In genomic region chr10:71239946-71240795, GRCh38 we compare ENCODE assay signal across 15 cellular contexts. TPM values are rescaled to one million over a fixed set of nuclear protein-coding genes. Genes with fewer than 3 reads are reported as not detected.
DNase-seq lines count a peak whose midpoint lies in the region; ATAC-seq and TF ChIP-seq lines count a peak whose summit lies in the region.
"Had no signal": no experiment of that assay in that cellular context is flagged by ENCODE, and none has a peak within 500 bp of the region (broad histone marks: within the 10 kb centered on the region; RNA-seq: fewer than 3 reads in every experiment).

No MANE protein-coding gene starts in this region.

- no peaks in the 10 kb centered on the region for H3K9me3 Mint-ChIP-seq in brain
- H3K9me3 Mint-ChIP-seq: CD4-positive, alpha-beta memory T cell had no signal

- no peaks in the 10 kb centered on the region for H3K79me2 ChIP-seq in OCI-LY7 (ENCODE audit: insufficient read depth, low read depth, low read length)

- H3K4me1 ChIP-seq in OCI-LY7 (ENCODE audit: insufficient read depth, low read length, poor library complexity, severe bottlenecking) (peaks cover 3% of the 10 kb centered on the region), left lung (peaks cover 40 to 60% of the 10 kb centered on the region in 2 donors)

- no TSS peak for BruUV-seq in OCI-LY7 (replicated peaks; lab: Mats Ljungman, UMichigan)

- H2AFZ ChIP-seq in OCI-LY7 (ENCODE audit: low read length) = no peak overlapping the region

- CTCF ChIA-PET in OCI-LY7 (lab: Charles Lee; ENCODE audit: unreplicated experiment) = no interaction called here

- H3K27ac Mint-ChIP-seq in brain = peak overlapping the region in 4 of 5 experiments; percentile 77 to 94 (median 92)
- H3K27ac Mint-ChIP-seq: CD4-positive, alpha-beta memory T cell had no signal

- no peak for ATAC-seq in left lung
- ATAC-seq in GM19324 (IDR thresholded peaks at IDR 0.05; ENCODE audit: low FRiP score, unreplicated experiment) = no peak

- POLR2A ChIA-PET in OCI-LY7 (lab: Charles Lee) = no interaction called here

- H4K20me1 ChIP-seq in OCI-LY7 (ENCODE audit: insufficient read depth, low read length) = no peaks in the 10 kb centered on the region

- peak; percentile 6 for DNase-seq in OCI-LY7 (ENCODE audit: low spot score)
- DNase-seq in left lung = no peak
- peak in 5 of 49 donors; percentile 17 to 80 (median 42) for DNase-seq in substantia nigra (lab: John Stamatoyannopoulos, UW)
- no peak for DNase-seq in COLO829 (ENCODE audit: low spot score)
- DNase-seq in germinal center (ENCODE audit: low spot score) = no peak
- DNase-seq: activated CD4-positive, alpha-beta T cell treated with anti-CD3 and anti-CD28 coated beads, Interleukin-2, amount 50 U/mL, for 48 hours; amniotic stem cell; CD4-positive, alpha-beta memory T cell; GDM1; NCI-H524; RPMI8226; stimulated activated CD4-positive, alpha-beta T cell treated with anti-CD3 and anti-CD28 coated beads, Interleukin-4, amount 100 ng/mL, for 1 hour had no signal

- no peak for TF ChIP-seq CTCF in OCI-LY7 (conservative IDR thresholded peaks at IDR 0.05; ENCODE audit: low read length)
- TF ChIP-seq CTCF in brain (conservative IDR thresholded peaks at IDR 0.05) = no peak
- TF ChIP-seq CTCF in left lung (IDR thresholded peaks at IDR 0.05) = no peak

- no peak overlapping the region for H3K4me2 ChIP-seq in OCI-LY7 (ENCODE audit: low read length)
- H3K4me2 ChIP-seq: KMS-11 had no signal

- H3K9me3 ChIP-seq in OCI-LY7 (ENCODE audit: low read length) (no peaks in the 10 kb centered on the region), left lung (no peaks in the 10 kb centered on the region)

- no peaks in the 10 kb centered on the region for H3K27me3 ChIP-seq in left lung

- H3K36me3 Mint-ChIP-seq in brain = no peaks in the 10 kb centered on the region
- H3K36me3 Mint-ChIP-seq: CD4-positive, alpha-beta memory T cell had no signal

- H3K27me3 Mint-ChIP-seq in brain = peaks cover 2% of the 10 kb centered on the region

- peaks cover 90% of the 10 kb centered on the region for H3K4me1 Mint-ChIP-seq in brain
- H3K4me1 Mint-ChIP-seq: CD4-positive, alpha-beta memory T cell had no signal

- H3K4me3 ChIP-seq in OCI-LY7 (ENCODE audit: low read depth, low read length, poor library complexity, severe bottlenecking) = no peak overlapping the region
- H3K4me3 ChIP-seq in left lung = no peak overlapping the region

- H3K9me2 ChIP-seq in OCI-LY7 (ENCODE audit: insufficient read depth, low read length) = no peaks in the 10 kb centered on the region

- H3K27ac ChIP-seq in OCI-LY7 (ENCODE audit: low read depth, low read length, poor library complexity, severe bottlenecking) (no peak overlapping the region), left lung (peak overlapping the region; percentile 34 to 60), substantia nigra (ENCODE audit: low read depth, low read length, poor library complexity, severe bottlenecking) (peak overlapping the region; percentile 79)
- H3K27ac ChIP-seq: KMS-11 had no signal

- intact Hi-C loops in OCI-LY7 (cut with micrococcal nuclease; ENCODE audit: unreplicated experiment) = no loop called here
- intact Hi-C loops in left lung (cut with DNase I) = no loop called here

- peak overlapping the region in 1 of 5 experiments; percentile 17 for H3K4me3 Mint-ChIP-seq in brain
- H3K4me3 Mint-ChIP-seq: CD4-positive, alpha-beta memory T cell had no signal

- H3K36me3 ChIP-seq in OCI-LY7 (ENCODE audit: insufficient read depth, low read length) = no peaks in the 10 kb centered on the region
- no peaks in the 10 kb centered on the region for H3K36me3 ChIP-seq in left lung

RNA-seq across cellular contexts. Expression of gene UNC5B, which starts 27.8 kb away (rescaled TPM):
- not detected in 2 replicates for total RNA-seq in OCI-LY7 (2014; rRNA removed; shearing (Covaris generic))
- total RNA-seq in OCI-LY7 (2022) = not detected in 2 replicates
- 31.8 TPM for polyA plus RNA-seq in brain (ENCODE audit: insufficient read depth, low read depth, low replicate concordance)
- 10 to 100 TPM; 14.4 to 20.3 TPM for total RNA-seq in left lung
- total RNA-seq: CD4-positive, alpha-beta memory T cell had no signal
- polyA plus RNA-seq: CD4-positive, alpha-beta memory T cell had no signal

Comparison
In these comparisons a context has a peak if more than half of its experiments do, and no peak if none do; other contexts are left out.
1. RNA of gene UNC5B, which starts 27.8 kb away (total RNA-seq): 14.4 to 20.3 TPM in left lung; not detected in OCI-LY7; every median in the first group is over 10 times any median in the second.